13 cellular contexts compared by ENCODE assay signal in genomic region chr17:66405836-66406679, GRCh38.
DNase-seq lines count a peak whose midpoint lies in the region; ATAC-seq and TF ChIP-seq lines count a peak whose summit lies in the region.
"Had no signal": no experiment of that assay in that cellular context is flagged by ENCODE, and none has a peak within 500 bp of the region (broad histone marks: within the 10 kb centered on the region; RNA-seq: fewer than 3 reads in every experiment).

No MANE protein-coding gene starts in this region.

- H3K27me3 ChIP-seq in A673 (replicated peaks; ENCODE audit: insufficient read depth, low read depth, low read length, poor library complexity): no peaks in the 10 kb centered on the region
- H3K27me3 ChIP-seq: breast epithelium had no signal

- H3K4me1 ChIP-seq in A673 (ENCODE audit: insufficient read depth, low read length, poor library complexity, severe bottlenecking): peaks cover 37% of the 10 kb centered on the region
- H3K4me1 ChIP-seq: breast epithelium had no signal

- H3K4me3 ChIP-seq in A673 (ENCODE audit: low read depth, low read length, poor library complexity, severe bottlenecking): no peak overlapping the region
- H3K4me3 ChIP-seq: breast epithelium, skin epidermis had no signal

- POLR2A ChIA-PET in A673 (lab: Charles Lee; ENCODE audit: low non-redundant PET): no interaction called here

- BruUV-seq in A673 (replicated peaks; lab: Mats Ljungman, UMichigan): no TSS peak

- ATAC-seq in GM18520 (IDR thresholded peaks at IDR 0.05; ENCODE audit: unreplicated experiment) (no peak), HG02588 (IDR thresholded peaks at IDR 0.05; ENCODE audit: unreplicated experiment) (no peak)

- no peak for TF ChIP-seq CTCF in A673 (conservative IDR thresholded peaks at IDR 0.05; ENCODE audit: low read depth, low read length)

- intact Hi-C loops in A673 (cut with micrococcal nuclease; ENCODE audit: unreplicated experiment): no loop called here

- DNase-seq in A673 (ENCODE audit: low spot score) (peak; percentile 61), COR-L47 (lab: John Stamatoyannopoulos, UW) (peak; percentile 75), NCI-H69 (lab: John Stamatoyannopoulos, UW) (peak; percentile 98), cerebellum (ENCODE audit: low spot score) (peak; percentile 80), NK-92 (lab: John Stamatoyannopoulos, UW; ENCODE audit: unreplicated experiment) (no peak), inferior parietal cortex (ENCODE audit: extremely low spot score) (no peak)
- DNase-seq: activated CD8-positive, alpha-beta memory T cell treated with anti-CD3 and anti-CD28 coated beads for 24 hours; HCEC 1CT; NCI-H510A had no signal

- CTCF ChIA-PET in A673 (lab: Charles Lee): no interaction called here

- H3K36me3 ChIP-seq in A673 (ENCODE audit: insufficient read depth, low read length, poor library complexity, severe bottlenecking): no peaks in the 10 kb centered on the region
- H3K36me3 ChIP-seq: breast epithelium had no signal

- no peak overlapping the region for H3K27ac ChIP-seq in A673 (ENCODE audit: low read depth, low read length, poor library complexity, severe bottlenecking)
- H3K27ac ChIP-seq: breast epithelium, skin epidermis had no signal

- no peaks in the 10 kb centered on the region for H3K9me3 ChIP-seq in A673 (ENCODE audit: low read depth, low read length, poor library complexity, severe bottlenecking)
- H3K9me3 ChIP-seq: breast epithelium had no signal

Comparison
In these comparisons a context has a peak if more than half of its experiments do, and no peak if none do; other contexts are left out.
1. DNase-seq: peak in A673 (single experiment), COR-L47 (single experiment), NCI-H69 (single experiment) and cerebellum (single experiment); none in NK-92 (single experiment) and inferior parietal cortex (single experiment).